9 cellular contexts compared by ENCODE assay signal in the genomic region with DNA sequence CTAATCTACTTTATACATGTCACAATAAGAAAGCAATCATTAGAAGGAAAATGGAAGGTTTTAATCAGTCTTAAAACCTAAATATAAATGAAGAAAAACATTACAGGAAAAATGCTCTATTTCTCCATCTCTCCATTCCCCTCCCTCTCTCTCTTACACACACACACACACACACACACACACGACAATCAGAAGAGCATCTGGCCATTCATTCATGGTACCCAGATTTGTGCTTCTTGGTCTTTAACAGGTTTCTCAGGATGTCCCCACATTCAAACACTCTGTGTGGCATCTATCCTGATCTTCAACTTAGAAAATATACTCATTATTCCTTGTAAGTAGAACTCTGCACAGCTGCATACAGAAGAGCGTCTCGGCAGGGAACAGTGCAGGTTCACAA. TPM values are rescaled to one million over a fixed set of nuclear protein-coding genes. Genes with fewer than 3 reads are reported as not detected.
DNase-seq lines count a peak whose midpoint lies in the region; ATAC-seq, FAIRE-seq and TF ChIP-seq lines count a peak whose summit lies in the region.
"Had no signal": no experiment of that assay in that cellular context is flagged by ENCODE, and none has a peak within 500 bp of the region (broad histone marks: within the 10 kb centered on the region; RNA-seq: fewer than 3 reads in every experiment).

No MANE protein-coding gene starts in this region.

- peak; percentile 42 for DNase-seq in DMS 273 (lab: John Stamatoyannopoulos, UW; ENCODE audit: unreplicated experiment)
- no peak for DNase-seq in DMS 273 treated with DMSO at 0.1 percent for 48 hours (lab: John Stamatoyannopoulos, UW)
- DNase-seq in T-helper 17 cell, result no peak
- DNase-seq in small intestine, result peak; percentile 9

- peak overlapping the region; percentile 98 for H3K27ac Mint-ChIP-seq in T-helper 17 cell

- no peaks in the 10 kb centered on the region for H3K27me3 ChIP-seq in gastroesophageal sphincter
- H3K27me3 ChIP-seq in small intestine (ENCODE audit: control insufficient read depth in 2 of 2, insufficient read depth in 2 of 2, low read length in 2 of 2), result no peaks in the 10 kb centered on the region

- H3K4me3 Mint-ChIP-seq in T-helper 17 cell, result peak overlapping the region; percentile 96

- FAIRE-seq in small intestine (lab: Jason Lieb, UNC), result no peak
- FAIRE-seq: A204.1 had no signal

- peak overlapping the region in 3 of 4 donors; percentile 90 to 95 (median 92) for H3K27ac ChIP-seq in gastroesophageal sphincter
- H3K27ac ChIP-seq in small intestine (ENCODE audit: low read depth in 1 of 2, low read length in 1 of 2), result peak overlapping the region in 1 of 2 donors; percentile 90

- peaks cover 0 to 11% of the 10 kb centered on the region in 2 donors for H3K36me3 ChIP-seq in gastroesophageal sphincter
- H3K36me3 ChIP-seq in small intestine (ENCODE audit: control insufficient read depth in 2 of 2, insufficient read depth in 2 of 2, low read length in 2 of 2), result no peaks in the 10 kb centered on the region

- H3K4me1 ChIP-seq in gastroesophageal sphincter, result peaks cover 4 to 67% (median 14%) of the 10 kb centered on the region in 3 donors
- peaks cover 4 to 8% of the 10 kb centered on the region in 2 donors for H3K4me1 ChIP-seq in small intestine (ENCODE audit: control insufficient read depth in 2 of 2, insufficient read depth in 1 of 2, low read depth in 1 of 2, low read length in 1 of 2)

- no peaks in the 10 kb centered on the region for H3K27me3 Mint-ChIP-seq in T-helper 17 cell

- H3K4me3 ChIP-seq in gastroesophageal sphincter (peak overlapping the region; percentile 68 to 69), small intestine (ENCODE audit: low read depth in 1 of 2, low read length in 2 of 2) (peak overlapping the region; percentile 61 to 90)

- H3K9me3 ChIP-seq in T-helper 17 cell (ENCODE audit: control insufficient read depth, low read length, poor library complexity, severe bottlenecking), result no peaks in the 10 kb centered on the region
- no peaks in the 10 kb centered on the region for H3K9me3 ChIP-seq in gastroesophageal sphincter
- no peaks in the 10 kb centered on the region for H3K9me3 ChIP-seq in small intestine (ENCODE audit: control insufficient read depth, low read depth)

- peaks cover 46% of the 10 kb centered on the region for H3K4me1 Mint-ChIP-seq in T-helper 17 cell

- H3K36me3 Mint-ChIP-seq in T-helper 17 cell (ENCODE audit: low read depth), result no peaks in the 10 kb centered on the region

- TF ChIP-seq EP300 in gastroesophageal sphincter (IDR thresholded peaks at IDR 0.05), result no peak

- TF ChIP-seq CTCF in gastroesophageal sphincter (IDR thresholded peaks at IDR 0.05), result no peak

- ATAC-seq in T-helper 17 cell, result no peak
- no peak for ATAC-seq in gastroesophageal sphincter
- ATAC-seq in GM18909 (IDR thresholded peaks at IDR 0.05; ENCODE audit: poor library complexity, unreplicated experiment), result no peak
- ATAC-seq in HG02798 (IDR thresholded peaks at IDR 0.05; ENCODE audit: poor library complexity, unreplicated experiment), result no peak
- ATAC-seq in HG03159 (IDR thresholded peaks at IDR 0.05; ENCODE audit: unreplicated experiment), result no peak

- TF ChIP-seq POLR2A in gastroesophageal sphincter (IDR thresholded peaks at IDR 0.05), result no peak

- WGBS in gastroesophageal sphincter (ENCODE audit: low coverage in 1 of 2), 2 donors, result 0 to 2% methylated on average over 3 of the region's 3 CpGs
- 0 to 2% (median 1%) methylated on average over 3 of the region's 3 CpGs for WGBS in small intestine, 3 donors

RNA-seq across cellular contexts. Expression of a gene that starts 0.8 kb away (rescaled TPM):
- total RNA-seq in T-helper 17 cell, result 10 to 100 TPM; 11.6 to 12.6 TPM
- 10 to 100 TPM; 12.9 to 25.4 (median 18.5) TPM for total RNA-seq in gastroesophageal sphincter
- polyA plus RNA-seq in small intestine, result 10 to 100 TPM; 11.5 to 17.2 (median 11.9) TPM

RNA-seq across cellular contexts. Expression of a gene that starts 16.6 kb away (rescaled TPM):
- 100 to 1,000 TPM; 325 to 327 TPM for total RNA-seq in T-helper 17 cell
- 100 to 1,000 TPM in 2 of 4 donors, 10 to 100 TPM in 2; 61.3 to 170 (median 122) TPM for total RNA-seq in gastroesophageal sphincter
- polyA plus RNA-seq in small intestine, result 100 to 1,000 TPM in 2 of 3 donors, 10 to 100 TPM in 1; 67.3 to 227 (median 118) TPM

Comparison
In these comparisons a context has a peak if more than half of its experiments do, and no peak if none do; other contexts are left out.
1. DNase-seq: peak in DMS 273 (single experiment) and small intestine (single experiment); none in DMS 273 treated with DMSO at 0.1 percent for 48 hours (single experiment) and T-helper 17 cell (0 of 3).